ENCODE assay signal across 16 cellular contexts in genomic region chr19:16351133-16351809, GRCh38. TPM values are rescaled to one million over a fixed set of nuclear protein-coding genes. Genes with fewer than 3 reads are reported as not detected.
DNase-seq lines count a peak whose midpoint lies in the region; ATAC-seq, FAIRE-seq and TF ChIP-seq lines count a peak whose summit lies in the region.
"Had no signal": no experiment of that assay in that cellular context is flagged by ENCODE, and none has a peak within 500 bp of the region (broad histone marks: within the 10 kb centered on the region; RNA-seq: fewer than 3 reads in every experiment).

No MANE protein-coding gene starts in this region.

- H2AFZ ChIP-seq in GM12878 (ENCODE audit: control insufficient read depth, low read depth, low read length) = no peak overlapping the region; the same call in 1 of the 2 replicates

- BruUV-seq in GM12878 (replicated peaks; lab: Mats Ljungman, UMichigan) = no TSS peak

- peaks cover 14% of the 10 kb centered on the region; the same call in 1 of the 2 replicates for H3K4me1 ChIP-seq in GM12878 (ENCODE audit: control insufficient read depth, insufficient read depth, low read length)

- no peak for TF ChIP-seq CTCF in GM12878 (IDR thresholded peaks at IDR 0.05 in 2 of 3, conservative IDR thresholded peaks at IDR 0.05 in 1 of 3; ENCODE audit: control insufficient read depth in 2 of 3, extremely low read depth in 1 of 3, insufficient read depth in 1 of 3, low read depth in 3 of 3, low read length in 3 of 3)

- no peaks in the 10 kb centered on the region for H3K27me3 Mint-ChIP-seq in IgD-negative memory B cell
- H3K27me3 Mint-ChIP-seq in naive B cell = no peaks in the 10 kb centered on the region

- CTCF ChIA-PET in GM12878 (lab: Yijun Ruan, JAX) = interaction anchor here (1.2 to 1.5 kb wide), 2 partner anchors 21 to 32 kb away, joined by 3 to 4 read pairs; no protein-coding TSS in a partner anchor

- no peak for TF ChIP-seq POLR2A in GM12878 (IDR thresholded peaks at IDR 0.05; ENCODE audit: low read depth, low read length)

- H3K9me3 ChIP-seq in GM12878 (replicated peaks; ENCODE audit: control insufficient read depth, insufficient read depth, low read length) = no peaks in the 10 kb centered on the region

- TF ChIP-seq RAD21 in GM12878 (IDR thresholded peaks at IDR 0.05; ENCODE audit: insufficient read depth, low read depth, low read length) = no peak

- no peak overlapping the region for H3K27ac ChIP-seq in GM12878 (ENCODE audit: control insufficient read depth, insufficient read depth)
- H3K27ac ChIP-seq: cardiac muscle cell had no signal

- H3K27ac Mint-ChIP-seq in IgD-negative memory B cell (peak overlapping the region; percentile 62 to 92 (median 88)), naive B cell (peak overlapping the region in 5 of 6 donors; percentile 51 to 78 (median 60))

- DNase-seq in ELF-1 (ENCODE audit: low read depth, low spot score) (peak; percentile 32), GM12878 (ENCODE audit: low read depth, low spot score) (no peak), naive B cell (no peak), SKM-1 (lab: John Stamatoyannopoulos, UW; ENCODE audit: unreplicated experiment) (no peak), AML-193 (lab: John Stamatoyannopoulos, UW) (no peak)
- DNase-seq: DMS79 treated with DMSO at 0.1 percent for 48 hours; kidney glomerular epithelial cell; NCI-H187 treated with DMSO at 0.1 percent for 48 hours; NK-92 treated with Interleukin-12 subunit alpha and Interleukin-12 subunit beta, amount 100 ng/mL, for 24 hours; nucleus accumbens; stimulated activated CD4-positive, alpha-beta T cell treated with anti-CD3 and anti-CD28 coated beads, Interleukin-15, amount 100 ng/mL, for 24 hours had no signal

- H3K4me2 ChIP-seq in GM12878 (ENCODE audit: control insufficient read depth, insufficient read depth) = peak overlapping the region; percentile 17

- no peak overlapping the region; the same call in 1 of the 2 replicates for H3K9ac ChIP-seq in GM12878 (ENCODE audit: control insufficient read depth, insufficient read depth, low read length)

- H4K20me1 ChIP-seq in GM12878 (ENCODE audit: control insufficient read depth, insufficient read depth) = no peaks in the 10 kb centered on the region

- H3K4me3 Mint-ChIP-seq in IgD-negative memory B cell = peak overlapping the region; percentile 70 to 92 (median 82)
- peak overlapping the region in 6 of 8 donors; percentile 29 to 84 (median 56) for H3K4me3 Mint-ChIP-seq in naive B cell

- peak overlapping the region; percentile 1; the same call in 1 of the 2 replicates for H3K4me3 ChIP-seq in GM12878
- H3K4me3 ChIP-seq: cardiac muscle cell had no signal

- H3K4me1 Mint-ChIP-seq in IgD-negative memory B cell = peaks cover 25 to 32% (median 29%) of the 10 kb centered on the region in 3 donors
- H3K4me1 Mint-ChIP-seq in naive B cell = peaks cover 29 to 45% (median 30%) of the 10 kb centered on the region in 3 donors

- H3K9me3 Mint-ChIP-seq in IgD-negative memory B cell = no peaks in the 10 kb centered on the region
- H3K9me3 Mint-ChIP-seq in naive B cell = no peaks in the 10 kb centered on the region

- POLR2A ChIA-PET in GM12878 (lab: Charles Lee) = interaction anchor here (0.6 to 0.8 kb wide), 5 partner anchors 19 to 987 kb away, joined by 3 to 7 read pairs (median 5); no protein-coding TSS in a partner anchor

- WGBS in GM12878 (ENCODE audit: insufficient coverage, insufficient replicate concordance, low lambda C conversion rate, missing lambda C conversion rate) = 14% methylated on average over 11 of the region's 11 CpGs

- no peak for TF ChIP-seq EP300 in GM12878 (IDR thresholded peaks at IDR 0.05; ENCODE audit: borderline replicate concordance in 1 of 2, control insufficient read depth in 1 of 2, low read depth in 2 of 2, low read length in 2 of 2)

- ATAC-seq in GM12878 = peak; percentile 73
- ATAC-seq in naive B cell (ENCODE audit: low read depth in 2 of 2) = peak; percentile 27 to 38
- no peak for ATAC-seq in GM19397 (IDR thresholded peaks at IDR 0.05; ENCODE audit: unreplicated experiment)
- no peak for ATAC-seq in HG03175 (IDR thresholded peaks at IDR 0.05; ENCODE audit: unreplicated experiment)

- peaks cover 5% of the 10 kb centered on the region for H3K36me3 Mint-ChIP-seq in IgD-negative memory B cell
- H3K36me3 Mint-ChIP-seq in naive B cell = peaks cover 0 to 4% of the 10 kb centered on the region in 2 donors

- peaks cover 0 to 3% of the 10 kb centered on the region in 2 experiments; a peak in 2 of 4 replicates for H3K36me3 ChIP-seq in GM12878 (ENCODE audit: control insufficient read depth in 2 of 2, insufficient read depth in 2 of 2, low read length in 1 of 2)
- H3K36me3 ChIP-seq: cardiac muscle cell had no signal

- intact Hi-C loops in GM12878 (cut with micrococcal nuclease; ENCODE audit: unreplicated experiment) = no loop called here

- in situ Hi-C loops in GM12878 (cut with MboI) = no loop called here

- SMC1A ChIA-PET in GM12878 (lab: Charles Lee; ENCODE audit: uncharacterized antibody, unreplicated experiment) = interaction anchor here (0.7 to 1.3 kb wide), 4 partner anchors 9 to 99 kb away, joined by 3 to 6 read pairs (median 4); no protein-coding TSS in a partner anchor

- no peaks in the 10 kb centered on the region for H3K27me3 ChIP-seq in GM12878 (replicated peaks in 1 of 2; ENCODE audit: control insufficient read depth in 2 of 2, insufficient read depth in 2 of 2, low read length in 1 of 2)
- H3K27me3 ChIP-seq: cardiac muscle cell had no signal

- H3K79me2 ChIP-seq in GM12878 (ENCODE audit: control insufficient read depth, insufficient read depth, low read length) = no peaks in the 10 kb centered on the region

- FAIRE-seq in GM12878 (lab: Jason Lieb, UNC) = no peak
- FAIRE-seq: HTR-8/SVneo had no signal

- RAD21 ChIA-PET in GM12878 (lab: Charles Lee; ENCODE audit: unreplicated experiment) = interaction anchor here (1.0 kb wide), 1 partner anchor 9 kb away, joined by 4 read pairs; no protein-coding TSS in a partner anchor

TF ChIP-seq in GM12878, 131 proteins besides CTCF, POLR2A, EP300 and RAD21:
- peak; percentile 83; the same call in 2 of the 3 replicates for TF ChIP-seq POU2F2 (IDR thresholded peaks at IDR 0.05; ENCODE audit: borderline replicate concordance, low read depth, low read length)
- TF ChIP-seq RAD51 (IDR thresholded peaks at IDR 0.05) = no peak
- no peak for TF ChIP-seq MYB (IDR thresholded peaks at IDR 0.05; ENCODE audit: borderline replicate concordance, low read depth, low read length)
- peak in 1 of 2 experiments; percentile 14; a peak in 1 of 4 replicates for TF ChIP-seq IKZF2 (IDR thresholded peaks at IDR 0.05)
- TF ChIP-seq EED (IDR thresholded peaks at IDR 0.05; ENCODE audit: low read depth) = 0 out of 2 replicates have a peak, but pooled peaks have one; percentile 11
- TF ChIP-seq POLR2AphosphoS2 (IDR thresholded peaks at IDR 0.05; ENCODE audit: low read depth, low read length) = no peak
- no peak for TF ChIP-seq HDAC6 (IDR thresholded peaks at IDR 0.05; ENCODE audit: unreplicated experiment)
- no peak for TF ChIP-seq MTA3 (IDR thresholded peaks at IDR 0.05; ENCODE audit: borderline replicate concordance, low read length)

RNA-seq across cellular contexts. Expression of gene KLF2, which starts 26.6 kb away (rescaled TPM):
- polyA plus RNA-seq in IgD-negative memory B cell (199 TPM), GM12878 (2011; rRNA removed) (0.20 and 0.23 TPM in 2 replicates), GM12878 (2014; fragmentation: Illumina TruSeq; extraction: Trizol) (0.14 and 0.66 TPM in 2 replicates), GM12878 (2014; fragmentation: Nextera tagmentation; extraction: Ambion mirVana) (under 1 TPM; 0.16 to 0.71 TPM), GM12878 (2014; rRNA removed) (3.8 and 7.6 TPM in 2 replicates), GM12878 (2016; fragmentation: Nextera tagmentation; extraction: Ambion mirVana) (1 to 10 TPM in 1 of 2 experiments, under 1 TPM in 1; 1.00 to 1.8 TPM), naive B cell (ENCODE audit: low read depth in 6 of 6) (100 to 1,000 TPM; 145 to 413 (median 248) TPM)
- 1.0 and 2.7 TPM in 2 replicates for total RNA-seq in GM12878 (2013; cell fraction: nucleolus; rRNA removed)
- total RNA-seq in GM12878 (2014; rRNA removed) (3.2 and 4.4 TPM in 2 replicates), GM12878 (2014; rRNA removed; fragmentation: Illumina TruSeq; extraction: Trizol) (0.74 and 1.0 TPM in 2 replicates), GM12878 (2021) (12.4 and 13.7 TPM in 2 replicates)
- 1.7 TPM for polyA plus RNA-seq in GM12878 (2011; ENCODE audit: low read depth)
- 0.99 and 1.6 TPM in 2 replicates for polyA plus RNA-seq in GM12878 (2011; cell fraction: cytosol; rRNA removed)
- polyA plus RNA-seq in GM12878 (2011; cell fraction: nucleus; rRNA removed) = 3.2 and 8.0 TPM in 2 replicates
- 11.2 and 12.8 TPM in 2 replicates for polyA plus RNA-seq in GM12878 (2012)
- 0.15 and 0.31 TPM in 2 replicates for polyA minus RNA-seq in GM12878 (2011; rRNA and poly(A)+ RNA removed)
- polyA minus RNA-seq in GM12878 (2011; cell fraction: cytosol; rRNA and poly(A)+ RNA removed) = 1.5 TPM in 2 replicates
- 2.4 and 8.4 TPM in 2 replicates for polyA minus RNA-seq in GM12878 (2011; cell fraction: nucleus; rRNA and poly(A)+ RNA removed)

Comparison
In these comparisons a context has a peak if more than half of its experiments do, and no peak if none do; other contexts are left out.
1. ATAC-seq: peak in GM12878 (single experiment) and naive B cell (2 of 2); none in GM19397 (single experiment) and HG03175 (single experiment).
2. RNA of gene KLF2, which starts 26.6 kb away (polyA plus RNA-seq): 145 to 413 TPM in naive B cell and 199 TPM in IgD-negative memory B cell (single experiment); 0.14 to 12.8 TPM in GM12878; every median in the first group is over 10 times any median in the second.